In genomic region chrX:8741981-8742380, GRCh38 we compare ENCODE assay signal across 30 cellular contexts. TPM values are rescaled to one million over a fixed set of nuclear protein-coding genes. Genes with fewer than 3 reads are reported as not detected.
"Had no signal": no experiment of that assay in that cellular context is flagged by ENCODE, and none has a peak within 500 bp of the region (broad histone marks: within the 10 kb centered on the region; RNA-seq: fewer than 3 reads in every experiment).

No MANE protein-coding gene starts in this region.

- H3K9me3 Mint-ChIP-seq: activated B cell treated with CpG ODN at 0.5 μM for 24 hours; activated CD4-positive, alpha-beta T cell treated with anti-CD3 and anti-CD28 coated beads, Interleukin-2, amount 10 ng/mL, durations not matched to agents 24 days and 14 days; activated naive CD4-positive, alpha-beta T cell treated with anti-CD3 and anti-CD28 coated beads for 36 hours; activated T-cell treated with anti-CD3 and anti-CD28 coated beads, Interleukin-2, amount 50 U/mL, for 4 hours; activated T-helper 17 cell treated with anti-CD3 and anti-CD28 coated beads, Interleukin-2, amount 50 U/mL, for 72 hours had no signal

- H3K4me3 Mint-ChIP-seq: activated B cell treated with CpG ODN at 0.5 μM for 24 hours; activated CD4-positive, alpha-beta T cell treated with anti-CD3 and anti-CD28 coated beads, Interleukin-2, amount 10 ng/mL, durations not matched to agents 24 days and 14 days; activated naive CD4-positive, alpha-beta T cell treated with anti-CD3 and anti-CD28 coated beads for 36 hours; activated naive CD8-positive, alpha-beta T cell; activated T-cell treated with anti-CD3 and anti-CD28 coated beads, Interleukin-2, amount 50 U/mL, for 4 hours; activated T-helper 17 cell treated with anti-CD3 and anti-CD28 coated beads, Interleukin-2, amount 50 U/mL, for 72 hours; brain; T-helper 17 cell had no signal

- H3K27ac ChIP-seq: cardiac muscle cell had no signal

- FAIRE-seq: astrocyte, TTC549 had no signal

- H3K27me3 ChIP-seq: cardiac muscle cell had no signal

- H3K27me3 Mint-ChIP-seq: activated B cell treated with CpG ODN at 0.5 μM for 24 hours; activated CD4-positive, alpha-beta T cell treated with anti-CD3 and anti-CD28 coated beads, Interleukin-2, amount 10 ng/mL, durations not matched to agents 24 days and 14 days; T-helper 17 cell had no signal

- DNase-seq: activated B cell treated with CpG ODN at 0.5 μM for 24 hours; activated CD4-positive, alpha-beta T cell treated with anti-CD3 and anti-CD28 coated beads for 1 hour; activated CD4-positive, alpha-beta T cell treated with anti-CD3 and anti-CD28 coated beads, Interleukin-2, amount 10 ng/mL, durations not matched to agents 24 days and 14 days; activated CD4-positive, alpha-beta T cell treated with anti-CD3 and anti-CD28 coated beads, Interleukin-2, amount 50 U/mL, for 48 hours; activated CD8-positive, alpha-beta memory T cell treated with anti-CD3 and anti-CD28 coated beads for 24 hours; activated gamma-delta T cell; activated naive CD4-positive, alpha-beta T cell treated with anti-CD3 and anti-CD28 coated beads for 36 hours; activated T-cell treated with anti-CD3 and anti-CD28 coated beads, Interleukin-2, amount 50 U/mL, for 4 hours; amygdala; KG1; NCI-H1048; NCI-H146; NCI-H187 treated with DMSO at 0.1 percent for 48 hours; NCI-H2081 treated with DMSO at 0.1 percent for 48 hours; NCI-H2171; NCI-H2227 treated with DMSO at 0.1 percent for 48 hours; NCI-H446 treated with DMSO at 0.1 percent for 48 hours; NCI-H524 treated with DMSO at 0.1 percent for 48 hours; NK-92 treated with Interleukin-12 subunit alpha and Interleukin-12 subunit beta, amount 100 ng/mL, for 24 hours; SIG-M5; T-helper 17 cell; T-helper 9 cell had no signal

- H3K4me1 Mint-ChIP-seq: activated B cell treated with CpG ODN at 0.5 μM for 24 hours; activated CD4-positive, alpha-beta T cell treated with anti-CD3 and anti-CD28 coated beads, Interleukin-2, amount 10 ng/mL, durations not matched to agents 24 days and 14 days; activated T-helper 17 cell treated with anti-CD3 and anti-CD28 coated beads, Interleukin-2, amount 50 U/mL, for 72 hours; T-helper 17 cell had no signal

- ATAC-seq: activated T-cell treated with anti-CD3 and anti-CD28 coated beads, Interleukin-2, amount 50 U/mL, for 4 hours; activated T-helper 17 cell treated with anti-CD3 and anti-CD28 coated beads, Interleukin-2, amount 50 U/mL, for 72 hours; T-helper 17 cell had no signal

- H3K4me3 ChIP-seq: cardiac muscle cell had no signal

- H3K36me3 ChIP-seq: cardiac muscle cell had no signal

- H3K27ac Mint-ChIP-seq: activated B cell treated with CpG ODN at 0.5 μM for 24 hours; activated CD4-positive, alpha-beta T cell treated with anti-CD3 and anti-CD28 coated beads, Interleukin-2, amount 10 ng/mL, durations not matched to agents 24 days and 14 days; activated naive CD4-positive, alpha-beta T cell treated with anti-CD3 and anti-CD28 coated beads for 36 hours; activated naive CD8-positive, alpha-beta T cell; activated T-helper 17 cell treated with anti-CD3 and anti-CD28 coated beads, Interleukin-2, amount 50 U/mL, for 72 hours; brain; T-helper 17 cell had no signal

- H3K36me3 Mint-ChIP-seq: activated naive CD8-positive, alpha-beta T cell; brain had no signal

RNA-seq across cellular contexts. Expression of gene ANOS1, which starts 10.0 kb away (rescaled TPM):
- total RNA-seq: activated CD4-positive, alpha-beta T cell treated with anti-CD3 and anti-CD28 coated beads, Interleukin-2, amount 10 ng/mL, durations not matched to agents 24 days and 14 days; activated naive CD4-positive, alpha-beta T cell treated with anti-CD3 and anti-CD28 coated beads for 36 hours; activated T-helper 17 cell treated with anti-CD3 and anti-CD28 coated beads, Interleukin-2, amount 50 U/mL, for 72 hours; RPMI7951 had no signal

RNA-seq across cellular contexts. Expression of gene FAM9A, which starts 59.2 kb away (rescaled TPM):
- total RNA-seq: activated B cell treated with CpG ODN at 0.5 μM for 24 hours; activated CD4-positive, alpha-beta T cell treated with anti-CD3 and anti-CD28 coated beads, Interleukin-2, amount 10 ng/mL, durations not matched to agents 24 days and 14 days; activated naive CD4-positive, alpha-beta T cell treated with anti-CD3 and anti-CD28 coated beads for 36 hours; activated T-cell treated with anti-CD3 and anti-CD28 coated beads, Interleukin-2, amount 50 U/mL, for 4 hours; activated T-helper 17 cell treated with anti-CD3 and anti-CD28 coated beads, Interleukin-2, amount 50 U/mL, for 72 hours; astrocyte; cardiac muscle cell; MCF 10A; RPMI7951; T-helper 17 cell had no signal
- polyA plus RNA-seq: cardiac muscle cell had no signal
